In the genomic region with DNA sequence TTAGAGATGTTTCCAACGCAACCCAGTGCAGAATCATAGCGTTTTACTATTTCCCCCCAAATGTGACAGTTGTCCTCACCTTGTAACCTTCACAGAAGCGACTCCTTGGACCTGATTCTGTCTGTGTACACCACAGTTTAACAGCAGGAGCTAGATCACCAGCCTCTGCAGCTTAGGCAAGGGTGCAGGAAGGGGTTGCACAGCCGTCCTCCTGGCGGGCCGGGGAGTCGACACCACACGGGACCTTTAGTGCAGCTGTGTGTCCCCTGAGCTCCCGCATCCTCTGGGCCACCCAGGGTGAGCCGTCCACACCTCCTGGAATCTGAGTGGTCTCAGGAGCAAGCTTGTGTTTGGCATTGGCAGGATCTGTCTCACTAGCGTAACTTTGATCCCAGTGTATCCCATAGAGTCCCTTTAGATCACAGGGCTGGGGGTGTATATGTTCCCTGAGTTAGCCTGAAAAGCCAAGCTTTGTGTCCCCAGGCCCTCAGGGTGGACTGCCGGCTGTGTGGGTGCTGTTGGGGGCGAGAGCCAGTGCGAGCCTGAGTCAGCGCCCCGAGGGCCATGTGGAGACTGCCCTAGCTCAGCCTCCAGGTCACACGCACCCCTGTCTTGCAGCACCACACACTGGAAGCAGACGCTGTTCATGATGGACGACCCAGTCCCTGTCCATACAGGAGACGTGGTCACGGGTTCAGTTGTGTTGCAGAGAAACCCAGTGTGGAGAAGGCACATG, we compare ENCODE assay signal across 32 cellular contexts. TPM values are rescaled to one million over a fixed set of nuclear protein-coding genes. Genes with fewer than 3 reads are reported as not detected.
DNase-seq lines count a peak whose midpoint lies in the region; TF ChIP-seq lines count a peak whose summit lies in the region.
"Had no signal": no experiment of that assay in that cellular context is flagged by ENCODE, and none has a peak within 500 bp of the region (broad histone marks: within the 10 kb centered on the region; RNA-seq: fewer than 3 reads in every experiment).

No MANE protein-coding gene starts in this region.

- peaks cover 31% of the 10 kb centered on the region for H3K4me1 Mint-ChIP-seq in activated naive CD8-positive, alpha-beta T cell (ENCODE audit: low read depth)
- peaks cover 20 to 43% of the 10 kb centered on the region in 2 donors for H3K4me1 Mint-ChIP-seq in immature natural killer cell

- no peaks in the 10 kb centered on the region for H3K9me3 Mint-ChIP-seq in activated naive CD8-positive, alpha-beta T cell (ENCODE audit: low read depth)
- H3K9me3 Mint-ChIP-seq in immature natural killer cell = no peaks in the 10 kb centered on the region
- H3K9me3 Mint-ChIP-seq: activated CD4-positive, alpha-beta memory T cell treated with anti-CD3 and anti-CD28 coated beads, Interleukin-2, amount 10 ng/mL, durations not matched to agents 7 days and 5 days; CD8-positive, alpha-beta memory T cell; neural crest cell had no signal

- H3K27me3 Mint-ChIP-seq in activated naive CD8-positive, alpha-beta T cell = no peaks in the 10 kb centered on the region
- no peaks in the 10 kb centered on the region for H3K27me3 Mint-ChIP-seq in immature natural killer cell (ENCODE audit: low read depth in 3 of 3)
- H3K27me3 Mint-ChIP-seq: CD8-positive, alpha-beta memory T cell; progenitor cell of endocrine pancreas; T-helper 17 cell had no signal

- H3K4me1 ChIP-seq in BE2C = no peaks in the 10 kb centered on the region
- H3K4me1 ChIP-seq: A549 had no signal

- TF ChIP-seq CTCF in BE2C (IDR thresholded peaks at IDR 0.05; ENCODE audit: low read depth, low read length) (no peak), HFF-Myc (IDR thresholded peaks at IDR 0.05; ENCODE audit: low read depth, low read length, missing control alignments) (no peak)

- peak; percentile 34 for DNase-seq in BE2C
- DNase-seq in HFF-Myc (ENCODE audit: extremely low read depth, low read depth) = no peak
- no peak for DNase-seq in immature natural killer cell
- no peak for DNase-seq in caudate nucleus (lab: John Stamatoyannopoulos, UW)
- DNase-seq in H4 (ENCODE audit: low spot score) = no peak
- no peak for DNase-seq in stimulated activated CD4-positive, alpha-beta T cell treated with anti-CD3 and anti-CD28 coated beads, Interleukin-4, amount 100 ng/mL, for 24 hours
- DNase-seq in glomerular visceral epithelial cell (ENCODE audit: extremely low spot score) = no peak
- DNase-seq: activated CD4-positive, alpha-beta memory T cell treated with anti-CD3 and anti-CD28 coated beads, Interleukin-2, amount 10 ng/mL, durations not matched to agents 7 days and 5 days; activated CD8-positive, alpha-beta memory T cell treated with anti-CD3 and anti-CD28 coated beads, Interleukin-2, amount 50 U/mL, for 4 hours; activated naive CD4-positive, alpha-beta T cell treated with Interleukin-2 at 50 U/mL for 16 hours; amniotic stem cell; CD8-positive, alpha-beta memory T cell; HCEC 1CT; hypothalamus; mesendoderm; NCI-H1048; NCI-H446; NCI-H774; stimulated activated CD4-positive, alpha-beta T cell treated with anti-CD3 and anti-CD28 coated beads, Interleukin-12 subunit alpha, Interleukin-12 subunit beta, amount 100 ng/mL, for 4 hours; stimulated activated CD4-positive, alpha-beta T cell treated with anti-CD3 and anti-CD28 coated beads, Interleukin-2, amount 100 ng/mL, for 48 hours; T-helper 17 cell; thyroid gland had no signal

- no peak overlapping the region for H3K4me3 Mint-ChIP-seq in activated naive CD8-positive, alpha-beta T cell
- H3K4me3 Mint-ChIP-seq in immature natural killer cell = no peak overlapping the region
- H3K4me3 Mint-ChIP-seq: activated CD4-positive, alpha-beta memory T cell treated with anti-CD3 and anti-CD28 coated beads, Interleukin-2, amount 10 ng/mL, durations not matched to agents 7 days and 5 days; brain; neural crest cell; T-helper 17 cell had no signal

- no peak overlapping the region for H3K27ac ChIP-seq in caudate nucleus (ENCODE audit: low read depth, low read length)
- H3K27ac ChIP-seq: A549, SJSA1, thyroid gland, vagina had no signal

- H3K27ac Mint-ChIP-seq in activated naive CD8-positive, alpha-beta T cell = peak overlapping the region; percentile 72
- peak overlapping the region in 5 of 6 donors; percentile 23 to 64 (median 59) for H3K27ac Mint-ChIP-seq in immature natural killer cell
- H3K27ac Mint-ChIP-seq: activated CD4-positive, alpha-beta memory T cell treated with anti-CD3 and anti-CD28 coated beads, Interleukin-2, amount 10 ng/mL, durations not matched to agents 7 days and 5 days; progenitor cell of endocrine pancreas; T-helper 17 cell had no signal

- no peaks in the 10 kb centered on the region for H3K9me3 ChIP-seq in BE2C
- H3K9me3 ChIP-seq: A549, SJSA1, thyroid gland, vagina had no signal

- H3K36me3 Mint-ChIP-seq in activated naive CD8-positive, alpha-beta T cell = peaks cover 3% of the 10 kb centered on the region
- peaks cover 16 to 35% (median 17%) of the 10 kb centered on the region in 3 donors for H3K36me3 Mint-ChIP-seq in immature natural killer cell

- H3K27me3 ChIP-seq in BE2C = peaks cover 14% of the 10 kb centered on the region
- H3K27me3 ChIP-seq: SJSA1, thyroid gland, vagina had no signal

- H3K4me3 ChIP-seq in BE2C (ENCODE audit: low read depth, low read length) (no peak overlapping the region), HFF-Myc (replicated peaks; ENCODE audit: low read depth, low read length) (peak overlapping the region; percentile 39)
- H3K4me3 ChIP-seq: A549, GM12878, SJSA1, thyroid gland, vagina had no signal

- H3K36me3 ChIP-seq in BE2C = no peaks in the 10 kb centered on the region

RNA-seq across cellular contexts. Expression of gene PRMT2, which starts 27.5 kb away (rescaled TPM):
- polyA plus RNA-seq in BE2C (2012; ENCODE audit: insufficient read depth, insufficient read length, low read depth) = 84.8 TPM
- 100 to 1,000 TPM; 386 to 451 (median 444) TPM for polyA plus RNA-seq in immature natural killer cell
- total RNA-seq in H4 (2014; rRNA removed; shearing (Covaris generic)) = 95.1 and 121 TPM in 2 replicates

RNA-seq across cellular contexts. Expression of gene S100B, which starts 58.1 kb away (rescaled TPM):
- 5.4 TPM for polyA plus RNA-seq in BE2C (2012; ENCODE audit: insufficient read depth, insufficient read length, low read depth)
- 100 to 1,000 TPM in 1 of 3 donors, 10 to 100 TPM in 2; 12.6 to 138 (median 67.6) TPM for polyA plus RNA-seq in immature natural killer cell
- total RNA-seq in H4 (2014; rRNA removed; shearing (Covaris generic)) = not detected in 2 replicates
- total RNA-seq: activated CD4-positive, alpha-beta memory T cell treated with anti-CD3 and anti-CD28 coated beads, Interleukin-2, amount 10 ng/mL, durations not matched to agents 7 days and 5 days; left lobe of liver; LHCN-M2; progenitor cell of endocrine pancreas; SJSA1; T-helper 17 cell had no signal
- polyA plus RNA-seq: A549 had no signal
